12 cellular contexts compared by ENCODE assay signal in the genomic region with DNA sequence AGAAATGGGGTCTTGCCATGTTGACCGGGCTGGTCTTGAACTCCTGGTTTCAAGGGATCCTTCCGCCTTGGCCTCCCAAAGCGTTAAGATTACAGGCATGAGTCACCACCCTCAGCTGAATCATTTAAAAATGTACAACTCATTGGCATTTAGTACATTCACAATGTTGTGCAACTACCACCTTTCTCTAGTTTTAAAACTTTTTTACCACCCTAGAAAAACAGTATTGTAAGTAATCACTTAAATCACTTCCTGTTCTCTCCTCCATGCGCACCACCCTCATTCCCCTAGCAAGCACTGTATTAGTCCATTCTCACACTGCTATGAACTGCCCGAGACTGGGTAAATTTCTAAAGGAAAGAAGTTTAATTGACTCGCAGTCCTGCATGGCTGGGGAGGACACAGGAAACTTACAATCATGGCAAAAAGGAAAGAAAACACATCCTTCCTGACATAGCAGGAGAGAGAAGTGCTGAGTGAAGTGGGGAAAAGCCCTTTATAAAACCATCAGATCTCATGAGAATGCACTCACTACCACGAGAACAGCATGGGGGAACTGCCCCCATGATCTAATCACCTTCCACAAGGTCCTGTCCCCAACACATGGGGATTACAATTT. TPM values are rescaled to one million over a fixed set of nuclear protein-coding genes. Genes with fewer than 3 reads are reported as not detected.
DNase-seq lines count a peak whose midpoint lies in the region; ATAC-seq and TF ChIP-seq lines count a peak whose summit lies in the region.
"Had no signal": no experiment of that assay in that cellular context is flagged by ENCODE, and none has a peak within 500 bp of the region (broad histone marks: within the 10 kb centered on the region; RNA-seq: fewer than 3 reads in every experiment).

No MANE protein-coding gene starts in this region.

- no peak overlapping the region for H3K27ac ChIP-seq in HL-60 (replicated peaks)
- H3K27ac ChIP-seq: coronary artery had no signal

- no peaks in the 10 kb centered on the region for H3K27me3 ChIP-seq in HL-60 (ENCODE audit: insufficient read depth, poor library complexity, severe bottlenecking)

- TF ChIP-seq CTCF in AG04449 (IDR thresholded peaks at IDR 0.05; ENCODE audit: insufficient read depth, low read length, missing control alignments): no peak
- no peak for TF ChIP-seq CTCF in HL-60 (IDR thresholded peaks at IDR 0.05; ENCODE audit: insufficient read depth, low read length)

- DNase-seq in AG04449 (ENCODE audit: low read depth, low spot score) (peak; percentile 33), HL-60 (ENCODE audit: low read depth in 1 of 2, low spot score in 1 of 2) (peak; percentile 19 to 72), globus pallidus (ENCODE audit: low spot score) (peak; percentile 32), HEK293T (ENCODE audit: extremely low spot score) (no peak), cerebellum (ENCODE audit: low spot score) (no peak), NCI-H446 treated with DMSO at 0.1 percent for 48 hours (lab: John Stamatoyannopoulos, UW) (no peak), NCI-H1092 (lab: John Stamatoyannopoulos, UW) (no peak)
- DNase-seq in activated naive CD8-positive, alpha-beta T cell treated with anti-CD3 and anti-CD28 coated beads, Interleukin-2, amount 50 U/mL, for 24 hours: no peak
- DNase-seq: NCI-H187 treated with DMSO at 0.1 percent for 48 hours had no signal

- no peak overlapping the region for H3K4me3 Mint-ChIP-seq in activated naive CD8-positive, alpha-beta T cell treated with anti-CD3 and anti-CD28 coated beads, Interleukin-2, amount 50 U/mL, for 24 hours
- H3K4me3 Mint-ChIP-seq: GM23338 had no signal

- no peaks in the 10 kb centered on the region for H3K9me3 Mint-ChIP-seq in activated naive CD8-positive, alpha-beta T cell treated with anti-CD3 and anti-CD28 coated beads, Interleukin-2, amount 50 U/mL, for 24 hours
- H3K9me3 Mint-ChIP-seq: GM23338 had no signal

- no peak for ATAC-seq in activated naive CD8-positive, alpha-beta T cell treated with anti-CD3 and anti-CD28 coated beads, Interleukin-2, amount 50 U/mL, for 24 hours
- ATAC-seq: GM23338 had no signal

- H3K27ac Mint-ChIP-seq in activated naive CD8-positive, alpha-beta T cell treated with anti-CD3 and anti-CD28 coated beads, Interleukin-2, amount 50 U/mL, for 24 hours: peak overlapping the region; percentile 29
- H3K27ac Mint-ChIP-seq: GM23338 had no signal

- no peaks in the 10 kb centered on the region for H3K36me3 Mint-ChIP-seq in activated naive CD8-positive, alpha-beta T cell treated with anti-CD3 and anti-CD28 coated beads, Interleukin-2, amount 50 U/mL, for 24 hours (ENCODE audit: low read depth)

- CTCF ChIA-PET in AG04449 (lab: Yijun Ruan, JAX): no interaction called here
- CTCF ChIA-PET in HEK293T (lab: Yijun Ruan, JAX): no interaction called here

- POLR2A ChIA-PET in AG04449 (lab: Yijun Ruan, JAX) (no interaction called here), HEK293T (lab: Yijun Ruan, JAX) (no interaction called here)

- peaks cover 10% of the 10 kb centered on the region for H3K4me1 Mint-ChIP-seq in activated naive CD8-positive, alpha-beta T cell treated with anti-CD3 and anti-CD28 coated beads, Interleukin-2, amount 50 U/mL, for 24 hours

- H3K4me3 ChIP-seq in AG04449 (ENCODE audit: low read depth, low read length) (no peak overlapping the region), HL-60 (replicated peaks; ENCODE audit: insufficient read depth, low read length) (no peak overlapping the region)
- H3K4me3 ChIP-seq: coronary artery, GM23338 had no signal

- H3K27me3 Mint-ChIP-seq in activated naive CD8-positive, alpha-beta T cell treated with anti-CD3 and anti-CD28 coated beads, Interleukin-2, amount 50 U/mL, for 24 hours: no peaks in the 10 kb centered on the region

TF ChIP-seq in HEK293T, 16 proteins besides CTCF, POLR2A, EP300 and RAD21:
- TF ChIP-seq NFRKB (IDR thresholded peaks at IDR 0.05): no peak
- no peak for TF ChIP-seq FOXA1 (IDR thresholded peaks at IDR 0.05)
- no peak for TF ChIP-seq CTBP1 (IDR thresholded peaks at IDR 0.05; ENCODE audit: borderline replicate concordance)
- no peak for TF ChIP-seq FOXK2 (IDR thresholded peaks at IDR 0.05)
- TF ChIP-seq BHLHE40 (IDR thresholded peaks at IDR 0.05; ENCODE audit: borderline replicate concordance): no peak
- no peak for TF ChIP-seq LEF1 (IDR thresholded peaks at IDR 0.05; ENCODE audit: borderline replicate concordance)
- no peak for TF ChIP-seq HDGF (IDR thresholded peaks at IDR 0.05; ENCODE audit: borderline replicate concordance)
- TF ChIP-seq ARNT (IDR thresholded peaks at IDR 0.05): no peak
- no peak for TF ChIP-seq ZNF384 (IDR thresholded peaks at IDR 0.05)
- TF ChIP-seq TARDBP (IDR thresholded peaks at IDR 0.05): no peak
- TF ChIP-seq SUZ12 (IDR thresholded peaks at IDR 0.05): no peak
- TF ChIP-seq L3MBTL2 (conservative IDR thresholded peaks at IDR 0.05): no peak
- no peak for TF ChIP-seq PKNOX1 (IDR thresholded peaks at IDR 0.05)
- no peak for TF ChIP-seq FOXM1 (IDR thresholded peaks at IDR 0.05; ENCODE audit: borderline replicate concordance)
TF ChIP-seq in HEK293T: peak in this region for 0.

RNA-seq across cellular contexts. Expression of gene THEM5, which starts 14.4 kb away (rescaled TPM):
- not detected for total RNA-seq in cerebellum
- total RNA-seq: GM23338, urinary bladder had no signal

RNA-seq across cellular contexts. Expression of gene C2CD4D, which starts 28.3 kb away (rescaled TPM):
- total RNA-seq in cerebellum: not detected
- total RNA-seq: urinary bladder had no signal

RNA-seq across cellular contexts. Expression of gene RORC, which starts 36.3 kb away (rescaled TPM):
- 0.18 TPM for total RNA-seq in cerebellum

RNA-seq across cellular contexts. Expression of gene THEM4, which starts 41.4 kb away (rescaled TPM):
- total RNA-seq in cerebellum: 11.0 TPM

Comparison
In these comparisons a context has a peak if more than half of its experiments do, and no peak if none do; other contexts are left out.
1. DNase-seq: peak in AG04449 (single experiment), HL-60 (2 of 2) and globus pallidus (single experiment); none in activated naive CD8-positive, alpha-beta T cell treated with anti-CD3 and anti-CD28 coated beads, Interleukin-2, amount 50 U/mL, for 24 hours (single experiment), HEK293T (single experiment), cerebellum (single experiment), NCI-H446 treated with DMSO at 0.1 percent for 48 hours (single experiment) and NCI-H1092 (single experiment).